In genomic region chr2:199956062-199956380, GRCh38 we compare ENCODE assay signal across 8 cellular contexts. TPM values are rescaled to one million over a fixed set of nuclear protein-coding genes. Genes with fewer than 3 reads are reported as not detected.
DNase-seq lines count a peak whose midpoint lies in the region; ATAC-seq, FAIRE-seq and TF ChIP-seq lines count a peak whose summit lies in the region.

No MANE protein-coding gene starts in this region.

- no peak for TF ChIP-seq POLR2A in GM12891 (IDR thresholded peaks at IDR 0.05; ENCODE audit: low read depth, low read length)
- TF ChIP-seq POLR2A in NB4 (IDR thresholded peaks at IDR 0.05; ENCODE audit: extremely low read depth, insufficient read length) = no peak

- H3K4me3 Mint-ChIP-seq in endothelial cell (ENCODE audit: unreplicated experiment) = peak overlapping the region; percentile 97

- H3K4me1 Mint-ChIP-seq in endothelial cell (ENCODE audit: unreplicated experiment) = peaks cover 23% of the 10 kb centered on the region

- no peak for FAIRE-seq in GM12891 (lab: Jason Lieb, UNC)
- FAIRE-seq in pancreas (lab: Jason Lieb, UNC) = no peak

- WGBS in pancreas, 2 donors = 0 to 1% methylated on average over 10 of the region's 10 CpGs

- peaks cover 4% of the 10 kb centered on the region for H3K27me3 Mint-ChIP-seq in endothelial cell (ENCODE audit: unreplicated experiment)

- H3K27ac ChIP-seq in pancreas = peak overlapping the region; percentile 69 to 95 (median 76)

- intact Hi-C loops in pancreas (cut with DNase I) = no loop called here

- TF ChIP-seq CTCF in NB4 (IDR thresholded peaks at IDR 0.05; ENCODE audit: low read depth, low read length) (no peak), endothelial cell (IDR thresholded peaks at IDR 0.05; ENCODE audit: unreplicated experiment) (no peak), pancreas (IDR thresholded peaks at IDR 0.05) (no peak)

- no peaks in the 10 kb centered on the region for H3K9me3 ChIP-seq in pancreas

- DNase-seq in GM12891 (ENCODE audit: insufficient read length, low spot score) (peak; percentile 12), NB4 (ENCODE audit: low read depth) (no peak), endothelial cell (ENCODE audit: low spot score) (no peak), pancreas (no peak), anterior cingulate cortex (lab: John Stamatoyannopoulos, UW) (no peak), NCI-H1105 treated with DMSO at 0.1 percent for 48 hours (lab: John Stamatoyannopoulos, UW) (no peak), activated gamma-delta T cell treated with Interleukin-2 at 50 U/mL for 16 hours (no peak)

- no peaks in the 10 kb centered on the region for H3K27me3 ChIP-seq in pancreas

- H3K9me3 Mint-ChIP-seq in endothelial cell (ENCODE audit: unreplicated experiment) = no peaks in the 10 kb centered on the region

- H3K36me3 ChIP-seq in pancreas = peaks cover 0 to 11% (median 0%) of the 10 kb centered on the region in 3 donors

- peaks cover 9% of the 10 kb centered on the region for H3K36me3 Mint-ChIP-seq in endothelial cell (ENCODE audit: low read depth, unreplicated experiment)

- peak overlapping the region; percentile 93 for H3K27ac Mint-ChIP-seq in endothelial cell (ENCODE audit: unreplicated experiment)

- H3K4me3 ChIP-seq in NB4 (ENCODE audit: low read depth, low read length) (peak overlapping the region; percentile 98), pancreas (peak overlapping the region; percentile 57 to 96 (median 90))

- no peak for ATAC-seq in pancreas
- no peak for ATAC-seq in GM19328 (IDR thresholded peaks at IDR 0.05; ENCODE audit: unreplicated experiment)

- H3K4me1 ChIP-seq in pancreas = peaks cover 15 to 26% (median 18%) of the 10 kb centered on the region in 3 donors

TF ChIP-seq in GM12891, 5 proteins besides CTCF, POLR2A, EP300 and RAD21:
- TF ChIP-seq SPI1 (IDR thresholded peaks at IDR 0.05; ENCODE audit: low read depth, low read length) = no peak
TF ChIP-seq in GM12891: peak in this region for 0.

RNA-seq across cellular contexts. Expression of gene MAIP1, which starts 0.6 kb away (rescaled TPM):
- 18.7 TPM for polyA plus RNA-seq in GM12891 (2012; ENCODE audit: low read depth, missing spikeins)
- total RNA-seq in endothelial cell (ENCODE audit: unreplicated experiment) = 18.0 TPM
- total RNA-seq in pancreas = 1 to 10 TPM; 3.6 to 8.8 (median 6.4) TPM
- 1 to 10 TPM; 3.7 to 8.4 TPM for polyA plus RNA-seq in pancreas

RNA-seq across cellular contexts. Expression of gene TYW5, which starts 0.7 kb away (rescaled TPM):
- polyA plus RNA-seq in GM12891 (2012; ENCODE audit: low read depth, missing spikeins) = 4.7 TPM
- total RNA-seq in endothelial cell (ENCODE audit: unreplicated experiment) = 8.3 TPM
- total RNA-seq in pancreas = 1 to 10 TPM; 2.0 to 4.9 (median 2.5) TPM
- polyA plus RNA-seq in pancreas = 1 to 10 TPM; 2.2 to 3.0 TPM

RNA-seq across cellular contexts. Expression of gene C2orf69, which starts 44.9 kb away (rescaled TPM):
- polyA plus RNA-seq in GM12891 (2012; ENCODE audit: low read depth, missing spikeins) = 6.2 TPM
- 16.1 TPM for total RNA-seq in endothelial cell (ENCODE audit: unreplicated experiment)
- 1 to 10 TPM; 6.2 to 8.3 (median 7.6) TPM for total RNA-seq in pancreas
- 1 to 10 TPM; 3.5 to 4.9 TPM for polyA plus RNA-seq in pancreas
